ENCODE assay signal across 1 cellular context in the genomic region with DNA sequence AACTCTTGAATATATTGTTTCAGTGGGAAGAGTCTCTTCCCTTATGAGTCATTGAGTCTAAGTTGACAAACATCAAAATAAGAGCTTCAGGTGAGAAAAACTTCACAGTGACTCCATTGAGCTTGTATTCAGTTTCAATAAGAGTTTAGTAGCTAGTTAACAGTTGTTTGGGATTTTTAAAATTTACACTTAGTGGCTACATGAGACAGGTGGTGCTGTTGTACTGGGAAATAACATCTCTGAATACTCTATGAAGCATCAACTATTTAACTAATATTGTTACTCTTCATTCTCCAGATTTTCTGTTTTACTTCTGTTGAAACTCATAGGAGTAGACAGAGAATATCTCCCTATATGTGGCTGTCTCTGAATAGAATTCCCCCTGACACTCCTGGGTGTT.
TF ChIP-seq lines count a peak whose summit lies in the region.

No MANE protein-coding gene starts in this region.

TF ChIP-seq in HCT116, 20 proteins besides CTCF, POLR2A, EP300 and RAD21 (continued from another document):
- TF ChIP-seq REST (IDR thresholded peaks at IDR 0.05; ENCODE audit: low read depth), result no peak
- no peak for TF ChIP-seq CEBPB (IDR thresholded peaks at IDR 0.05; ENCODE audit: low read depth)
- TF ChIP-seq SIN3A (IDR thresholded peaks at IDR 0.05; ENCODE audit: low read depth), result no peak
- TF ChIP-seq, protein P1, sequence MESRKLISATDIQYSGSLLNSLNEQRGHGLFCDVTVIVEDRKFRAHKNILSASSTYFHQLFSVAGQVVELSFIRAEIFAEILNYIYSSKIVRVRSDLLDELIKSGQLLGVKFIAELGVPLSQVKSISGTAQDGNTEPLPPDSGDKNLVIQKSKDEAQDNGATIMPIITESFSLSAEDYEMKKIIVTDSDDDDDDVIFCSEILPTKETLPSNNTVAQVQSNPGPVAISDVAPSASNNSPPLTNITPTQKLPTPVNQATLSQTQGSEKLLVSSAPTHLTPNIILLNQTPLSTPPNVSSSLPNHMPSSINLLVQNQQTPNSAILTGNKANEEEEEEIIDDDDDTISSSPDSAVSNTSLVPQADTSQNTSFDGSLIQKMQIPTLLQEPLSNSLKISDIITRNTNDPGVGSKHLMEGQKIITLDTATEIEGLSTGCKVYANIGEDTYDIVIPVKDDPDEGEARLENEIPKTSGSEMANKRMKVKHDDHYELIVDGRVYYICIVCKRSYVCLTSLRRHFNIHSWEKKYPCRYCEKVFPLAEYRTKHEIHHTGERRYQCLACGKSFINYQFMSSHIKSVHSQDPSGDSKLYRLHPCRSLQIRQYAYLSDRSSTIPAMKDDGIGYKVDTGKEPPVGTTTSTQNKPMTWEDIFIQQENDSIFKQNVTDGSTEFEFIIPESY (IDR thresholded peaks at IDR 0.05; ENCODE audit: extremely low read depth, insufficient replicate concordance, low read length), result no peak
- no peak for TF ChIP-seq POLR2AphosphoS5 (IDR thresholded peaks at IDR 0.05; ENCODE audit: low read depth, low read length)
- TF ChIP-seq SP1 (IDR thresholded peaks at IDR 0.05; ENCODE audit: low read depth), result no peak
- TF ChIP-seq CBX3 (IDR thresholded peaks at IDR 0.05; ENCODE audit: low read depth), result no peak
- TF ChIP-seq EGR1 (IDR thresholded peaks at IDR 0.05; ENCODE audit: low read depth), result no peak
- TF ChIP-seq TCF7L2 (IDR thresholded peaks at IDR 0.05; ENCODE audit: borderline replicate concordance, extremely low read depth, insufficient read depth, insufficient read length), result no peak
- TF ChIP-seq FOSL1 (IDR thresholded peaks at IDR 0.05; ENCODE audit: low read depth), result no peak
- TF ChIP-seq, protein P2, sequence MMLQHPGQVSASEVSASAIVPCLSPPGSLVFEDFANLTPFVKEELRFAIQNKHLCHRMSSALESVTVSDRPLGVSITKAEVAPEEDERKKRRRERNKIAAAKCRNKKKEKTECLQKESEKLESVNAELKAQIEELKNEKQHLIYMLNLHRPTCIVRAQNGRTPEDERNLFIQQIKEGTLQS (IDR thresholded peaks at IDR 0.05), result no peak
- no peak for TF ChIP-seq YY1 (IDR thresholded peaks at IDR 0.05; ENCODE audit: extremely low read depth, insufficient replicate concordance, low read depth, low read length)
- no peak for TF ChIP-seq ELF1 (IDR thresholded peaks at IDR 0.05; ENCODE audit: borderline replicate concordance, low read depth)
